14 cellular contexts compared by ENCODE assay signal in the genomic region with DNA sequence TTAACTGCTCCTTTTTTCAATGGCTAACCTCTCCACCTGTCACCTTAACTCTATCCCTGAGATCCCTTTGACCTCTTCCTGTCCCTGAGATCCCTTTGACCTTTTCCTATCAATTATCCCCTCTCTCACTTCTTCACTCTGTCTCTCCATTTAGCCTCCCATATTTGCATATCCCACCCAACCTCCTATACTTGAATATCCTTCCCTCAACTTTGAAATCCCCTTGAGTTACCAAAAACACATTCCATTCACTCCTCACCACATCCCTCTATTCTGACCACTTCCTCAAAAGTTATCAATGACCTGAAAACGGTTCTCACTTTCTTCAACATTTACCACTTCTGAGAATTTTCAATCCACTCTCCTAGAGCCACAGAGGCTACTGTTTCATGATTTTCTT. TPM values are rescaled to one million over a fixed set of nuclear protein-coding genes. Genes with fewer than 3 reads are reported as not detected.
DNase-seq lines count a peak whose midpoint lies in the region; ATAC-seq and TF ChIP-seq lines count a peak whose summit lies in the region.
"Had no signal": no experiment of that assay in that cellular context is flagged by ENCODE, and none has a peak within 500 bp of the region (broad histone marks: within the 10 kb centered on the region; RNA-seq: fewer than 3 reads in every experiment).

No MANE protein-coding gene starts in this region.

- 67% methylated on average over 1 of the region's 1 CpG for WGBS in mammary epithelial cell (ENCODE audit: low coverage, missing lambda C conversion rate)

- TF ChIP-seq POLR2A in breast epithelium (IDR thresholded peaks at IDR 0.05): no peak

- dilution Hi-C loops in mammary epithelial cell (cut with HindIII; ENCODE audit: low sequenced_read_pairs): no loop called here

- BruUV-seq in mammary epithelial cell (replicated peaks; lab: Mats Ljungman, UMichigan): no TSS peak
- no TSS peak for BruUV-seq in PC-9 (replicated peaks; lab: Mats Ljungman, UMichigan)

- in situ Hi-C loops in mammary epithelial cell (cut with MboI; ENCODE audit: low sequenced_read_pairs in 2 of 2): no loop called here

- CTCF ChIA-PET in mammary epithelial cell (lab: Charles Lee; ENCODE audit: low non-redundant PET) (no interaction called here), PC-9 (lab: Charles Lee) (no interaction called here)

- POLR2A ChIA-PET in PC-9 (lab: Charles Lee; ENCODE audit: unreplicated experiment): no interaction called here

- no peak for TF ChIP-seq CTCF in mammary epithelial cell (conservative IDR thresholded peaks at IDR 0.05 in 1 of 2, IDR thresholded peaks at IDR 0.05 in 1 of 2; ENCODE audit: extremely low read depth in 1 of 2, insufficient read depth in 1 of 2, low read depth in 1 of 2, low read length in 2 of 2)
- TF ChIP-seq CTCF in breast epithelium (IDR thresholded peaks at IDR 0.05): no peak
- no peak for TF ChIP-seq CTCF in PC-9 (conservative IDR thresholded peaks at IDR 0.05)
- TF ChIP-seq CTCF in coronary artery (IDR thresholded peaks at IDR 0.05): no peak

- intact Hi-C loops in mammary epithelial cell (cut with micrococcal nuclease): loop anchor here (10.0 kb wide), 1 partner anchor 229 kb away; no protein-coding TSS in a partner anchor
- intact Hi-C loops in breast epithelium (cut with DNase I; ENCODE audit: low total_unique reads): no loop called here
- intact Hi-C loops in PC-9 (cut with micrococcal nuclease; ENCODE audit: unreplicated experiment): loop anchor here (10.0 kb wide), 1 partner anchor 371 kb away; a partner anchor contains a TSS

- no peak overlapping the region for H2AFZ ChIP-seq in mammary epithelial cell (ENCODE audit: low read depth, low read length)
- H2AFZ ChIP-seq in PC-9: no peak overlapping the region

- H3K79me2 ChIP-seq in mammary epithelial cell (ENCODE audit: insufficient read depth, low read length) (peaks cover 81% of the 10 kb centered on the region), PC-9 (ENCODE audit: low read depth) (peaks cover 77% of the 10 kb centered on the region)

- ATAC-seq in GM21576 (IDR thresholded peaks at IDR 0.05; ENCODE audit: unreplicated experiment): no peak
- ATAC-seq: gastrocnemius medialis had no signal

- DNase-seq in mammary epithelial cell: no peak
- no peak for DNase-seq in breast epithelium (ENCODE audit: low spot score in 2 of 2)
- DNase-seq in PC-9: no peak
- DNase-seq in coronary artery (ENCODE audit: low spot score): no peak
- DNase-seq in NCI-H1105 treated with DMSO at 0.1 percent for 48 hours (lab: John Stamatoyannopoulos, UW): no peak
- DNase-seq in cerebellar nuclear complex (lab: John Stamatoyannopoulos, UW): no peak
- DNase-seq in stimulated activated naive CD4-positive, alpha-beta T cell treated with Interleukin-2 at 50 U/mL for 16 hours (lab: John Stamatoyannopoulos, UW): no peak
- DNase-seq: activated CD4-positive, alpha-beta T cell treated with anti-CD3 and anti-CD28 coated beads, Interleukin-2, amount 50 U/mL, for 1 hour; gastrocnemius medialis; mesenchymal stem cell; NK-92 treated with Interleukin-12 subunit alpha and Interleukin-12 subunit beta, amount 100 ng/mL, for 24 hours; small intestine had no signal

- H3K27ac ChIP-seq in mammary epithelial cell (ENCODE audit: insufficient read depth, low read depth, low read length): no peak overlapping the region
- no peak overlapping the region for H3K27ac ChIP-seq in breast epithelium
- H3K27ac ChIP-seq in PC-9: no peak overlapping the region
- H3K27ac ChIP-seq in coronary artery: no peak overlapping the region
- H3K27ac ChIP-seq: cardiac muscle cell had no signal

- no peaks in the 10 kb centered on the region for H3K9me3 ChIP-seq in mammary epithelial cell (replicated peaks; ENCODE audit: insufficient read depth, low read length)
- no peaks in the 10 kb centered on the region for H3K9me3 ChIP-seq in breast epithelium
- no peaks in the 10 kb centered on the region for H3K9me3 ChIP-seq in PC-9 (ENCODE audit: insufficient read depth, low read depth)
- H3K9me3 ChIP-seq: gastrocnemius medialis had no signal

- peaks cover 7% of the 10 kb centered on the region; the same call in 1 of the 2 replicates for H3F3A ChIP-seq in PC-9 (ENCODE audit: insufficient read depth, low read depth)

- H3K9me2 ChIP-seq in PC-9 (ENCODE audit: insufficient read depth): no peaks in the 10 kb centered on the region; the same call in 1 of the 2 replicates

- H3K4me1 ChIP-seq in mammary epithelial cell (ENCODE audit: insufficient read depth, low read length) (peaks cover 16% of the 10 kb centered on the region), breast epithelium (peaks cover 4 to 20% of the 10 kb centered on the region in 2 donors), PC-9 (replicated peaks; ENCODE audit: insufficient read depth) (peaks cover 24% of the 10 kb centered on the region)

- H3K4me2 ChIP-seq in mammary epithelial cell (ENCODE audit: insufficient read depth, low read depth, low read length) (peak overlapping the region; percentile 74), PC-9 (peak overlapping the region; percentile 85)

- H4K20me1 ChIP-seq in mammary epithelial cell (ENCODE audit: insufficient read depth, low read length) (peaks cover 2% of the 10 kb centered on the region), PC-9 (ENCODE audit: insufficient read depth) (peaks cover 15% of the 10 kb centered on the region)

- no peaks in the 10 kb centered on the region for H3K36me3 ChIP-seq in mammary epithelial cell (ENCODE audit: insufficient read depth, low read length)
- H3K36me3 ChIP-seq in breast epithelium: no peaks in the 10 kb centered on the region
- no peaks in the 10 kb centered on the region for H3K36me3 ChIP-seq in PC-9 (ENCODE audit: low read depth)
- H3K36me3 ChIP-seq: cardiac muscle cell, gastrocnemius medialis had no signal

- H3K4me3 ChIP-seq in mammary epithelial cell (replicated peaks in 1 of 3; ENCODE audit: insufficient read depth in 1 of 3, low read depth in 2 of 3, low read length in 3 of 3) (no peak overlapping the region), breast epithelium (no peak overlapping the region), PC-9 (no peak overlapping the region), coronary artery (peak overlapping the region; percentile 97)
- H3K4me3 ChIP-seq: cardiac muscle cell had no signal

- H3K27me3 ChIP-seq in mammary epithelial cell (ENCODE audit: insufficient read depth, low read length): no peaks in the 10 kb centered on the region
- H3K27me3 ChIP-seq in breast epithelium: no peaks in the 10 kb centered on the region
- H3K27me3 ChIP-seq in PC-9 (ENCODE audit: insufficient read depth, low read depth): no peaks in the 10 kb centered on the region
- H3K27me3 ChIP-seq: cardiac muscle cell, gastrocnemius medialis had no signal

- H3K9ac ChIP-seq in mammary epithelial cell (ENCODE audit: insufficient read depth, low read length): no peak overlapping the region

RNA-seq across cellular contexts. Expression of a gene that starts 3.0 kb away (rescaled TPM):
- total RNA-seq in mammary epithelial cell: 10 to 100 TPM; 59.8 to 66.2 TPM
- 16.3 TPM for polyA plus RNA-seq in mammary epithelial cell
- 52.1 TPM for polyA minus RNA-seq in mammary epithelial cell
- 100 to 1,000 TPM; 179 to 282 (median 181) TPM for total RNA-seq in breast epithelium
- total RNA-seq in PC-9 (2021): 51.6 and 55.6 TPM in 2 replicates
